ENCODE assay signal across 5 cellular contexts in the genomic region with DNA sequence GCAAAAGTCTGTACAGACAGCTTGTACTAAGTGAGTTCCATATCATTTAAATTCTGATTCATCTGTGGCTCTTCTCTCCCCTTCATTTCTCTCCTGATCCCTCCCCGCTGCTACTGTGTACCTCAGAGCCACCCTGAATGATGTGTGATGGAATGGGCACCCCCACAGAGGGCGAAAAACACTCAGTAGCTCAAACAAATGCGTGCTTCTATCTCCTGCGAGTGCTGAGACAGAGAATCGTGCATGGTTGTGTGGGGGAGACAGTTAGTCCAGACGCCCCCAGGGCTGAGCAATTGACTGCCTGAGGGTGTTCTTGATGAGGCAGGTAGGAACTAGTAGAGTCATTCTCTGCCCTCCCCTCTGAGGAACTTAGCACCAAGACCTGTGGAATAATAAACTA.
"Had no signal": no experiment of that assay in that cellular context is flagged by ENCODE, and none has a peak within 500 bp of the region (broad histone marks: within the 10 kb centered on the region; RNA-seq: fewer than 3 reads in every experiment).

No MANE protein-coding gene starts in this region.

- H3K27ac ChIP-seq: HL-60 had no signal

- DNase-seq: H9, HCEC 1CT had no signal

- H3K9me3 Mint-ChIP-seq: GM23338, H9 had no signal

- H3K4me1 Mint-ChIP-seq: GM23338, IgD-negative memory B cell had no signal

- H3K36me3 Mint-ChIP-seq: IgD-negative memory B cell had no signal

- H3K27ac Mint-ChIP-seq: GM23338, H9, IgD-negative memory B cell had no signal

- H3K27me3 Mint-ChIP-seq: IgD-negative memory B cell had no signal

- H3K4me3 Mint-ChIP-seq: GM23338, H9, IgD-negative memory B cell had no signal

- H3K4me3 ChIP-seq: GM23338 had no signal
